Comparison of ENCODE assay signal across 1 cellular context in genomic region chr2:224271854-224272620, GRCh38.
TF ChIP-seq lines count a peak whose summit lies in the region.

No MANE protein-coding gene starts in this region.

TF ChIP-seq in HepG2, 621 proteins besides CTCF, POLR2A, EP300 and RAD21 (continued from another document and continues in another):
- peak; percentile 98 for TF ChIP-seq ZNF710 (CRISPR knock-in tag; IDR thresholded peaks at IDR 0.05; ENCODE audit: borderline replicate concordance)
- TF ChIP-seq ATF6 (CRISPR knock-in tag; conservative IDR thresholded peaks at IDR 0.05): no peak
- TF ChIP-seq MAZ (IDR thresholded peaks at IDR 0.05; ENCODE audit: borderline replicate concordance, low read depth, low read length): no peak
- 0 out of 2 replicates have a peak, but pooled peaks have one; percentile 39 for TF ChIP-seq MAZ (CRISPR knock-in tag; IDR thresholded peaks at IDR 0.05; ENCODE audit: low read depth)
- peak; percentile 86 for TF ChIP-seq PITX1 (CRISPR knock-in tag; IDR thresholded peaks at IDR 0.05)
- peak; percentile 60; the same call in 1 of the 2 replicates for TF ChIP-seq FOXK1 (CRISPR knock-in tag; IDR thresholded peaks at IDR 0.05; ENCODE audit: borderline replicate concordance, low read depth)
- TF ChIP-seq JUNB (CRISPR knock-in tag; IDR thresholded peaks at IDR 0.05; ENCODE audit: borderline replicate concordance): peak; percentile 36; the same call in 1 of the 2 replicates
- no peak for TF ChIP-seq SIN3B (IDR thresholded peaks at IDR 0.05; ENCODE audit: low read length)
- TF ChIP-seq PLSCR1 (CRISPR knock-in tag; IDR thresholded peaks at IDR 0.05; ENCODE audit: borderline replicate concordance): no peak
- TF ChIP-seq ZNF614 (CRISPR knock-in tag; IDR thresholded peaks at IDR 0.05; ENCODE audit: borderline replicate concordance): peak; percentile 34; the same call in 1 of the 2 replicates
- no peak for TF ChIP-seq MBNL3 (CRISPR knock-in tag; conservative IDR thresholded peaks at IDR 0.05)
- peak; percentile 47; the same call in 1 of the 2 replicates for TF ChIP-seq ZBTB20 (CRISPR knock-in tag; IDR thresholded peaks at IDR 0.05; ENCODE audit: borderline replicate concordance, low read depth)
- TF ChIP-seq SYNCRIP (IDR thresholded peaks at IDR 0.05; ENCODE audit: insufficient read depth, low read depth, low read length): no peak
- no peak for TF ChIP-seq ZNF232 (CRISPR knock-in tag; IDR thresholded peaks at IDR 0.05; ENCODE audit: borderline replicate concordance)
- peak; percentile 82 for TF ChIP-seq ZNF503 (CRISPR knock-in tag; IDR thresholded peaks at IDR 0.05)
- TF ChIP-seq RARA (CRISPR knock-in tag; IDR thresholded peaks at IDR 0.05): peak; percentile 94
- TF ChIP-seq ZNF264 (CRISPR knock-in tag; IDR thresholded peaks at IDR 0.05): peak; percentile 42; the same call in 1 of the 2 replicates
- TF ChIP-seq MIXL1 (CRISPR knock-in tag; IDR thresholded peaks at IDR 0.05): peak; percentile 49; the same call in 1 of the 2 replicates
- TF ChIP-seq ATRX (CRISPR knock-in tag; IDR thresholded peaks at IDR 0.05; ENCODE audit: borderline replicate concordance): no peak
- peak; percentile 70 to 88 for TF ChIP-seq NR2F1 (CRISPR knock-in tag; IDR thresholded peaks at IDR 0.05)
- peak; percentile 81; the same call in 1 of the 2 replicates for TF ChIP-seq ZBTB7B (CRISPR knock-in tag; IDR thresholded peaks at IDR 0.05)
- TF ChIP-seq CREB1 (IDR thresholded peaks at IDR 0.05): no peak
- peak; percentile 49; the same call in 1 of the 2 replicates for TF ChIP-seq CREB1 (CRISPR knock-in tag; IDR thresholded peaks at IDR 0.05)
- TF ChIP-seq HOXD1 (CRISPR knock-in tag; IDR thresholded peaks at IDR 0.05): 0 out of 2 replicates have a peak, but pooled peaks have one; percentile 55
- 0 out of 2 replicates have a peak, but pooled peaks have one; percentile 32 for TF ChIP-seq JUN (CRISPR knock-in tag; IDR thresholded peaks at IDR 0.05)
- TF ChIP-seq NCOR1 (IDR thresholded peaks at IDR 0.05; ENCODE audit: borderline replicate concordance, low read length): peak; percentile 73; the same call in 1 of the 2 replicates
- TF ChIP-seq ZNF572 (CRISPR knock-in tag; IDR thresholded peaks at IDR 0.05): no peak
- peak; percentile 65; the same call in 1 of the 2 replicates for TF ChIP-seq IKZF5 (CRISPR knock-in tag; IDR thresholded peaks at IDR 0.05)
- peak; percentile 80 for TF ChIP-seq RCOR2 (CRISPR knock-in tag; IDR thresholded peaks at IDR 0.05)
- TF ChIP-seq MNT (IDR thresholded peaks at IDR 0.05): no peak
- TF ChIP-seq FOXA1 (IDR thresholded peaks at IDR 0.05): no peak
- TF ChIP-seq FOXA1 (CRISPR knock-in tag; IDR thresholded peaks at IDR 0.05): peak; percentile 82
- 0 out of 2 replicates have a peak, but pooled peaks have one; percentile 21 for TF ChIP-seq ZNF331 (CRISPR knock-in tag; IDR thresholded peaks at IDR 0.05)
- no peak for TF ChIP-seq DNMT1 (CRISPR knock-in tag; IDR thresholded peaks at IDR 0.05)
- 0 out of 2 replicates have a peak, but pooled peaks have one; percentile 39 for TF ChIP-seq ZNF772 (CRISPR knock-in tag; IDR thresholded peaks at IDR 0.05)
- peak; percentile 73 for TF ChIP-seq HDAC1 (CRISPR knock-in tag; IDR thresholded peaks at IDR 0.05)
- TF ChIP-seq MTA1 (CRISPR knock-in tag; IDR thresholded peaks at IDR 0.05; ENCODE audit: borderline replicate concordance): 0 out of 2 replicates have a peak, but pooled peaks have one; percentile 34
- TF ChIP-seq RERE (CRISPR knock-in tag; IDR thresholded peaks at IDR 0.05; ENCODE audit: low read depth): peak; percentile 60
- 0 out of 2 replicates have a peak, but pooled peaks have one; percentile 17 for TF ChIP-seq ZNF343 (CRISPR knock-in tag; IDR thresholded peaks at IDR 0.05)
- TF ChIP-seq HMG20A (CRISPR knock-in tag; IDR thresholded peaks at IDR 0.05; ENCODE audit: borderline replicate concordance): peak; percentile 99
- TF ChIP-seq RFXAP (CRISPR knock-in tag; IDR thresholded peaks at IDR 0.05; ENCODE audit: borderline replicate concordance): no peak
- no peak for TF ChIP-seq NCOA5 (CRISPR knock-in tag; IDR thresholded peaks at IDR 0.05)
- peak; percentile 69; the same call in 1 of the 2 replicates for TF ChIP-seq FOSL1 (CRISPR knock-in tag; IDR thresholded peaks at IDR 0.05; ENCODE audit: borderline replicate concordance)
- 0 out of 2 replicates have a peak, but pooled peaks have one; percentile 36 for TF ChIP-seq DMAP1 (CRISPR knock-in tag; IDR thresholded peaks at IDR 0.05)
- peak; percentile 61; the same call in 1 of the 2 replicates for TF ChIP-seq KDM6A (CRISPR knock-in tag; IDR thresholded peaks at IDR 0.05; ENCODE audit: low read depth)
- TF ChIP-seq BCL6 (CRISPR knock-in tag; IDR thresholded peaks at IDR 0.05): peak; percentile 94
- TF ChIP-seq FOSL2 (CRISPR knock-in tag; IDR thresholded peaks at IDR 0.05): peak; percentile 91
- no peak for TF ChIP-seq GTF2F1 (IDR thresholded peaks at IDR 0.05; ENCODE audit: low read length)
- 0 out of 2 replicates have a peak, but pooled peaks have one; percentile 79 for TF ChIP-seq TSC22D2 (CRISPR knock-in tag; IDR thresholded peaks at IDR 0.05; ENCODE audit: borderline replicate concordance)
- peak; percentile 41; the same call in 1 of the 2 replicates for TF ChIP-seq ZNF292 (CRISPR knock-in tag; IDR thresholded peaks at IDR 0.05; ENCODE audit: borderline replicate concordance, low read depth)
- no peak for TF ChIP-seq SMAD9 (CRISPR knock-in tag; IDR thresholded peaks at IDR 0.05)
- peak; percentile 92 for TF ChIP-seq HNF4A (CRISPR knock-in tag; IDR thresholded peaks at IDR 0.05)
- TF ChIP-seq ZBTB39 (CRISPR knock-in tag; IDR thresholded peaks at IDR 0.05): no peak
